8 cellular contexts compared by ENCODE assay signal in genomic region chr9:98791147-98792095, GRCh38. TPM values are rescaled to one million over a fixed set of nuclear protein-coding genes. Genes with fewer than 3 reads are reported as not detected.
A peak's percentile ranks its signal among the peaks of the same experiment; 100 is the strongest.
DNase-seq lines count a peak whose midpoint lies in the region; ATAC-seq and TF ChIP-seq lines count a peak whose summit lies in the region.

No MANE protein-coding gene starts in this region.

- H3K27ac ChIP-seq in PC-3 (ENCODE audit: low read length) (peak overlapping the region; percentile 69), neural cell (ENCODE audit: low read length) (no peak overlapping the region), upper lobe of left lung (peak overlapping the region in 3 of 4 donors; percentile 23 to 62 (median 58))

- intact Hi-C loops in PC-3 (cut with micrococcal nuclease) = loop anchor here (1.0 kb wide), 2 partner anchors 9 to 476 kb away; no protein-coding TSS in a partner anchor

- H3K79me2 ChIP-seq in PC-3 (ENCODE audit: low read length) (peaks cover 53% of the 10 kb centered on the region), neural cell (replicated peaks; ENCODE audit: insufficient read depth, low read length) (no peaks in the 10 kb centered on the region)

- H3K4me2 ChIP-seq in PC-3 (ENCODE audit: low read length) (peak overlapping the region; percentile 55), neural cell (ENCODE audit: low read length) (no peak overlapping the region)

- CTCF ChIA-PET in PC-3 (lab: Charles Lee) = no interaction called here

- H3K4me1 Mint-ChIP-seq in HFFc6 (ENCODE audit: low read depth) = peaks cover 39% of the 10 kb centered on the region

- no peak overlapping the region for H3K4me3 Mint-ChIP-seq in HFFc6

- H3K9me2 ChIP-seq in PC-3 (replicated peaks; ENCODE audit: low read length) (no peaks in the 10 kb centered on the region), neural cell (ENCODE audit: insufficient read depth, low read length) (no peaks in the 10 kb centered on the region)

- H3K4me3 ChIP-seq in PC-3 (ENCODE audit: low read length) (peak overlapping the region; percentile 20; the same call in 1 of the 2 replicates), fibroblast of villous mesenchyme (ENCODE audit: low read depth, low read length) (no peak overlapping the region), neural cell (ENCODE audit: low read length) (no peak overlapping the region), upper lobe of left lung (no peak overlapping the region)

- H3K27me3 ChIP-seq in PC-3 (ENCODE audit: low read length) (no peaks in the 10 kb centered on the region), neural cell (ENCODE audit: insufficient read depth, low read depth, low read length) (no peaks in the 10 kb centered on the region), upper lobe of left lung (no peaks in the 10 kb centered on the region)

- H2AFZ ChIP-seq in PC-3 (ENCODE audit: low read length) (no peak overlapping the region), neural cell (ENCODE audit: low read depth, low read length) (no peak overlapping the region)

- POLR2A ChIA-PET in PC-3 (lab: Charles Lee; ENCODE audit: unreplicated experiment) = no interaction called here

- no TSS peak for BruUV-seq in PC-3 (replicated peaks; lab: Mats Ljungman, UMichigan)

- H3K9ac ChIP-seq in PC-3 (ENCODE audit: low read length) = peak overlapping the region; percentile 5; the same call in 1 of the 2 replicates
- H3K9ac ChIP-seq in neural cell (ENCODE audit: low read length) = no peak overlapping the region

- no peaks in the 10 kb centered on the region for H3K27me3 Mint-ChIP-seq in HFFc6 (ENCODE audit: insufficient read depth)

- TF ChIP-seq EP300 in neural cell (conservative IDR thresholded peaks at IDR 0.05; ENCODE audit: poor library complexity, severe bottlenecking) (no peak), upper lobe of left lung (IDR thresholded peaks at IDR 0.05) (no peak)

- H3K9me3 Mint-ChIP-seq in HFFc6 = no peaks in the 10 kb centered on the region

- no peak for TF ChIP-seq POLR2A in upper lobe of left lung (IDR thresholded peaks at IDR 0.05)

- H3K27ac Mint-ChIP-seq in HFFc6 = peak overlapping the region; percentile 65

- H3F3A ChIP-seq in PC-3 (ENCODE audit: low read length, unreplicated experiment) (no peaks in the 10 kb centered on the region), neural cell (ENCODE audit: insufficient read depth, low read length, poor library complexity, severe bottlenecking) (no peaks in the 10 kb centered on the region)

- peaks cover 5% of the 10 kb centered on the region; the same call in 1 of the 2 replicates for H4K20me1 ChIP-seq in PC-3 (ENCODE audit: low read length)
- no peaks in the 10 kb centered on the region for H4K20me1 ChIP-seq in neural cell (ENCODE audit: insufficient read depth)

- ATAC-seq in PC-3 = peak; percentile 81
- peak; percentile 93 to 94 for ATAC-seq in upper lobe of left lung (ENCODE audit: low FRiP score in 2 of 2)
- no peak for ATAC-seq in GM18870 (IDR thresholded peaks at IDR 0.05; ENCODE audit: unreplicated experiment)

- TF ChIP-seq CTCF in HFFc6 (IDR thresholded peaks at IDR 0.05) (peak; percentile 100), PC-3 (conservative IDR thresholded peaks at IDR 0.05; ENCODE audit: low read depth, low read length) (peak; percentile 91), fibroblast of villous mesenchyme (IDR thresholded peaks at IDR 0.05; ENCODE audit: insufficient read depth, low read depth, low read length) (peak; percentile 96), neural cell (IDR thresholded peaks at IDR 0.05; ENCODE audit: poor library complexity, severe bottlenecking) (peak; percentile 91), upper lobe of left lung (IDR thresholded peaks at IDR 0.05) (peak; percentile 95 to 99 (median 97))

- peak; percentile 97 for DNase-seq in GM03348 (ENCODE audit: low spot score)
- DNase-seq in HFFc6 = peak; percentile 93
- peak; percentile 92 for DNase-seq in PC-3
- peak; percentile 42 for DNase-seq in activated effector memory CD4-positive, alpha-beta T cell treated with Interleukin-2 at 50 U/mL for 16 hours
- peak; percentile 94 for DNase-seq in fibroblast of villous mesenchyme (ENCODE audit: low read depth)
- DNase-seq in upper lobe of left lung = peak; percentile 89 to 90

- TF ChIP-seq RAD21 in neural cell (conservative IDR thresholded peaks at IDR 0.05) = peak; percentile 81

- no peaks in the 10 kb centered on the region for H3K9me3 ChIP-seq in PC-3 (ENCODE audit: low read length)
- H3K9me3 ChIP-seq in neural cell (ENCODE audit: low read length) = no peaks in the 10 kb centered on the region
- no peaks in the 10 kb centered on the region for H3K9me3 ChIP-seq in upper lobe of left lung

- peaks cover 7% of the 10 kb centered on the region; the same call in 1 of the 2 replicates for H3K36me3 Mint-ChIP-seq in HFFc6 (ENCODE audit: low read depth)

- 67 to 68% methylated on average over 8 to 16 of the region's 16 CpGs for WGBS in upper lobe of left lung, 2 donors

- peaks cover 31% of the 10 kb centered on the region for H3K4me1 ChIP-seq in PC-3 (ENCODE audit: insufficient read depth, low read length)
- peaks cover 19 to 44% (median 26%) of the 10 kb centered on the region in 4 donors for H3K4me1 ChIP-seq in upper lobe of left lung

- H3K36me3 ChIP-seq in PC-3 (ENCODE audit: low read depth, low read length) (peaks cover 8% of the 10 kb centered on the region; the same call in 1 of the 2 replicates), neural cell (ENCODE audit: insufficient read depth, low read length) (no peaks in the 10 kb centered on the region), upper lobe of left lung (peaks cover 0 to 21% (median 5%) of the 10 kb centered on the region in 4 donors)

TF ChIP-seq in neural cell, 6 proteins besides CTCF, POLR2A, EP300 and RAD21:
- TF ChIP-seq, protein P1, sequence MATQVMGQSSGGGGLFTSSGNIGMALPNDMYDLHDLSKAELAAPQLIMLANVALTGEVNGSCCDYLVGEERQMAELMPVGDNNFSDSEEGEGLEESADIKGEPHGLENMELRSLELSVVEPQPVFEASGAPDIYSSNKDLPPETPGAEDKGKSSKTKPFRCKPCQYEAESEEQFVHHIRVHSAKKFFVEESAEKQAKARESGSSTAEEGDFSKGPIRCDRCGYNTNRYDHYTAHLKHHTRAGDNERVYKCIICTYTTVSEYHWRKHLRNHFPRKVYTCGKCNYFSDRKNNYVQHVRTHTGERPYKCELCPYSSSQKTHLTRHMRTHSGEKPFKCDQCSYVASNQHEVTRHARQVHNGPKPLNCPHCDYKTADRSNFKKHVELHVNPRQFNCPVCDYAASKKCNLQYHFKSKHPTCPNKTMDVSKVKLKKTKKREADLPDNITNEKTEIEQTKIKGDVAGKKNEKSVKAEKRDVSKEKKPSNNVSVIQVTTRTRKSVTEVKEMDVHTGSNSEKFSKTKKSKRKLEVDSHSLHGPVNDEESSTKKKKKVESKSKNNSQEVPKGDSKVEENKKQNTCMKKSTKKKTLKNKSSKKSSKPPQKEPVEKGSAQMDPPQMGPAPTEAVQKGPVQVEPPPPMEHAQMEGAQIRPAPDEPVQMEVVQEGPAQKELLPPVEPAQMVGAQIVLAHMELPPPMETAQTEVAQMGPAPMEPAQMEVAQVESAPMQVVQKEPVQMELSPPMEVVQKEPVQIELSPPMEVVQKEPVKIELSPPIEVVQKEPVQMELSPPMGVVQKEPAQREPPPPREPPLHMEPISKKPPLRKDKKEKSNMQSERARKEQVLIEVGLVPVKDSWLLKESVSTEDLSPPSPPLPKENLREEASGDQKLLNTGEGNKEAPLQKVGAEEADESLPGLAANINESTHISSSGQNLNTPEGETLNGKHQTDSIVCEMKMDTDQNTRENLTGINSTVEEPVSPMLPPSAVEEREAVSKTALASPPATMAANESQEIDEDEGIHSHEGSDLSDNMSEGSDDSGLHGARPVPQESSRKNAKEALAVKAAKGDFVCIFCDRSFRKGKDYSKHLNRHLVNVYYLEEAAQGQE (IDR thresholded peaks at IDR 0.05; ENCODE audit: borderline replicate concordance) = no peak
- TF ChIP-seq SMC3 (conservative IDR thresholded peaks at IDR 0.05; ENCODE audit: poor library complexity) (peak; percentile 87), POLR2AphosphoS5 (IDR thresholded peaks at IDR 0.05) (no peak), MXI1 (conservative IDR thresholded peaks at IDR 0.05; ENCODE audit: poor library complexity, severe bottlenecking) (no peak), EZH2 (IDR thresholded peaks at IDR 0.05; ENCODE audit: borderline replicate concordance, insufficient read depth, low read length, poor library complexity, severe bottlenecking) (no peak), TAF1 (IDR thresholded peaks at IDR 0.05; ENCODE audit: low read depth) (no peak)

RNA-seq across cellular contexts. Expression of gene ANKS6, which starts 4.9 kb away (rescaled TPM):
- total RNA-seq in HFFc6 (2021; fragmentation: NEBNext Ultra II Directional; extraction: Animal tissue kit (Norgen Biotek cat#: 25700)) = 10 to 100 TPM; 12.7 to 16.6 (median 14.8) TPM
- 27.7 and 39.7 TPM in 2 replicates for total RNA-seq in PC-3 (2014; rRNA removed)
- total RNA-seq in fibroblast of villous mesenchyme = 6.9 and 16.4 TPM in 2 replicates
- 9.9 and 16.6 TPM in 2 replicates for polyA plus RNA-seq in neural cell
- 8.3 and 8.8 TPM in 2 replicates for polyA minus RNA-seq in neural cell
- 10 to 100 TPM; 25.6 to 56.2 (median 34.2) TPM for total RNA-seq in upper lobe of left lung

RNA-seq across cellular contexts. Expression of gene GALNT12, which starts 16.0 kb away (rescaled TPM):
- total RNA-seq in HFFc6 (2021; fragmentation: NEBNext Ultra II Directional; extraction: Animal tissue kit (Norgen Biotek cat#: 25700)) = under 1 TPM in 4 of 6 experiments, not detected in 2; 0.07 to 0.32 (median 0.15) TPM
- total RNA-seq in PC-3 (2014; rRNA removed) (14.8 and 24.8 TPM in 2 replicates), fibroblast of villous mesenchyme (1.3 and 4.5 TPM in 2 replicates), upper lobe of left lung (10 to 100 TPM; 18.2 to 89.1 (median 30.0) TPM)
- polyA plus RNA-seq in neural cell = 8.4 and 8.9 TPM in 2 replicates
- polyA minus RNA-seq in neural cell = 3.2 and 3.6 TPM in 2 replicates

Comparison
In these comparisons a context has a peak if more than half of its experiments do, and no peak if none do; other contexts are left out.
1. DNase-seq: peak in every context shown above with its lines; median percentile 97 in GM03348; 94 in fibroblast of villous mesenchyme; 93 in HFFc6; 92 in PC-3; 90 in upper lobe of left lung; 42 in activated effector memory CD4-positive, alpha-beta T cell treated with Interleukin-2 at 50 U/mL for 16 hours.